ENCODE assay signal across 16 cellular contexts in genomic region chr20:37413354-37413753, GRCh38.
A peak's percentile ranks its signal among the peaks of the same experiment; 100 is the strongest.
DNase-seq lines count a peak whose midpoint lies in the region; ATAC-seq, FAIRE-seq and TF ChIP-seq lines count a peak whose summit lies in the region.
"Had no signal": no experiment of that assay in that cellular context is flagged by ENCODE, and none has a peak within 500 bp of the region (broad histone marks: within the 10 kb centered on the region; RNA-seq: fewer than 3 reads in every experiment).

No MANE protein-coding gene starts in this region.

- H3K36me3 Mint-ChIP-seq in GM23338 (ENCODE audit: low read depth): no peaks in the 10 kb centered on the region

- H3K56ac ChIP-seq in H1 (replicated peaks; ENCODE audit: insufficient read length, low read depth, low read length): no peak overlapping the region

- H3K14ac ChIP-seq in H1 (ENCODE audit: insufficient read length) (no peak overlapping the region), neuronal stem cell (ENCODE audit: low read length) (no peak overlapping the region)

- H3K9me3 ChIP-seq in H1 (ENCODE audit: insufficient read depth in 2 of 2, low read depth in 1 of 2, low read length in 1 of 2) (no peaks in the 10 kb centered on the region), neuronal stem cell (replicated peaks in 1 of 2; ENCODE audit: control insufficient read depth in 2 of 2, insufficient read depth in 1 of 2, low read depth in 1 of 2, low read length in 2 of 2) (no peaks in the 10 kb centered on the region)
- H3K9me3 ChIP-seq: Caco-2, SJSA1 had no signal

- H3K27ac ChIP-seq in GM23338 (ENCODE audit: low read depth) (no peak overlapping the region), H1 (ENCODE audit: low read depth, low read length) (no peak overlapping the region), neuronal stem cell (replicated peaks; ENCODE audit: low read length) (no peak overlapping the region)
- H3K27ac ChIP-seq: SJSA1 had no signal

- H3K4me1 Mint-ChIP-seq in GM23338: peaks cover 32% of the 10 kb centered on the region

- H4K8ac ChIP-seq in H1 (ENCODE audit: extremely low read depth, insufficient read depth, low read length) (no peak overlapping the region), neuronal stem cell (ENCODE audit: low read depth, low read length) (no peak overlapping the region)

- H3K4me1 ChIP-seq in GM23338 (ENCODE audit: insufficient read depth): peaks cover 49% of the 10 kb centered on the region
- peaks cover 8 to 49% (median 32%) of the 10 kb centered on the region in 4 experiments for H3K4me1 ChIP-seq in H1 (replicated peaks in 1 of 4; ENCODE audit: control insufficient read depth in 3 of 4, insufficient read depth in 4 of 4, low read length in 3 of 4)
- peaks cover 52 to 81% of the 10 kb centered on the region in 2 donors for H3K4me1 ChIP-seq in neuronal stem cell (ENCODE audit: control insufficient read depth in 2 of 2, insufficient read depth in 1 of 2, low read depth in 1 of 2, low read length in 2 of 2)

- no peaks in the 10 kb centered on the region for H3K36me3 ChIP-seq in GM23338 (ENCODE audit: insufficient read depth)
- H3K36me3 ChIP-seq in H1 (ENCODE audit: control insufficient read depth in 2 of 4, insufficient read depth in 4 of 4, low read length in 3 of 4): no peaks in the 10 kb centered on the region
- H3K36me3 ChIP-seq in neuronal stem cell (replicated peaks in 1 of 2; ENCODE audit: control insufficient read depth in 2 of 2, insufficient read depth in 2 of 2, low read length in 2 of 2): no peaks in the 10 kb centered on the region
- H3K36me3 ChIP-seq: SJSA1 had no signal

- H3K9ac ChIP-seq in H1 (replicated peaks in 1 of 4; ENCODE audit: extremely low read depth in 1 of 4, low read depth in 3 of 4, low read length in 3 of 4) (no peak overlapping the region), neuronal stem cell (ENCODE audit: low read depth, low read length, poor library complexity) (peak overlapping the region; percentile 9)

- H3K4me2 ChIP-seq in GM23338 (peak overlapping the region; percentile 73), H1 (ENCODE audit: insufficient read depth in 1 of 2, low read depth in 2 of 2, low read length in 2 of 2) (peak overlapping the region; percentile 41 to 77; a peak in 3 of 4 replicates), neuronal stem cell (ENCODE audit: insufficient read depth, low read length, poor library complexity, severe bottlenecking) (no peak overlapping the region)

- CTCF ChIA-PET in H1 (lab: Charles Lee; ENCODE audit: partially characterized antibody): interaction anchor here (0.6 to 2.0 kb wide), 7 partner anchors 10 to 142 kb away, joined by 3 to 9 read pairs (median 4); no protein-coding TSS in a partner anchor

- no peaks in the 10 kb centered on the region for H4K20me1 ChIP-seq in GM23338 (replicated peaks; ENCODE audit: insufficient read depth)
- H4K20me1 ChIP-seq in H1 (replicated peaks in 1 of 2; ENCODE audit: control insufficient read depth in 1 of 2, insufficient read depth in 2 of 2, low read length in 2 of 2): peaks cover 0 to 2% of the 10 kb centered on the region in 2 experiments

- no peak overlapping the region for H3K27ac Mint-ChIP-seq in GM23338
- H3K27ac Mint-ChIP-seq: CD4-positive, alpha-beta T cell; HFFc6 had no signal

- H3K23ac ChIP-seq in H1 (ENCODE audit: insufficient read length) (no peak overlapping the region), neuronal stem cell (ENCODE audit: low read depth, low read length, poor library complexity) (no peak overlapping the region)

- ATAC-seq in GM23338 (peak; percentile 9), HG03565 (IDR thresholded peaks at IDR 0.05; ENCODE audit: unreplicated experiment) (no peak)

- H3K4me3 ChIP-seq in GM23338: no peak overlapping the region
- H3K4me3 ChIP-seq in H1 (ENCODE audit: extremely low read depth in 1 of 4, insufficient read depth in 2 of 4, low read depth in 3 of 4, low read length in 4 of 4): no peak overlapping the region; a peak in 1 of 8 replicates
- no peak overlapping the region for H3K4me3 ChIP-seq in neuronal stem cell (ENCODE audit: low read length in 2 of 2)
- H3K4me3 ChIP-seq: SJSA1 had no signal

- H2AK5ac ChIP-seq in H1 (ENCODE audit: low read depth, low read length) (no peak overlapping the region), neuronal stem cell (ENCODE audit: low read depth, low read length) (peak overlapping the region; percentile 81)

- no peak for FAIRE-seq in H1 (lab: Jason Lieb, UNC)
- FAIRE-seq in H54 (lab: Jason Lieb, UNC): no peak

- H3K18ac ChIP-seq in H1 (ENCODE audit: extremely low read depth, low read length) (no peak overlapping the region; the same call in 1 of the 2 replicates), neuronal stem cell (ENCODE audit: low read length) (peak overlapping the region; percentile 88)

- peaks cover 21% of the 10 kb centered on the region for H3K27me3 Mint-ChIP-seq in GM23338 (ENCODE audit: insufficient read depth, low read depth, poor library complexity)

- 50% methylated on average over 6 of the region's 9 CpGs; no CpG with 5 or more reads in 1 of the 2 experiments for WGBS in H1 (ENCODE audit: extremely low coverage in 1 of 2, insufficient coverage in 1 of 2, insufficient read length in 1 of 2, insufficient replicate concordance in 2 of 2, low coverage in 1 of 2, low lambda C conversion rate in 2 of 2, missing lambda C conversion rate in 1 of 2), 2 experiments
- no CpG with 5 or more reads among the region's 9 CpGs for WGBS in neuronal stem cell (ENCODE audit: extremely low coverage in 2 of 2, insufficient read length in 2 of 2, insufficient replicate concordance in 1 of 2), 2 donors

- H3K9me3 Mint-ChIP-seq in GM23338: no peaks in the 10 kb centered on the region
- H3K9me3 Mint-ChIP-seq: CD4-positive, alpha-beta T cell; HFFc6 had no signal

- H4K5ac ChIP-seq in H1 (ENCODE audit: insufficient read length, low read depth, low read length): no peak overlapping the region

- peaks cover 6% of the 10 kb centered on the region for H3K23me2 ChIP-seq in H1 (ENCODE audit: low read depth, low read length)

- H3K4ac ChIP-seq in H1 (replicated peaks; ENCODE audit: insufficient read length, low read depth, low read length): no peak overlapping the region
- no peak overlapping the region for H3K4ac ChIP-seq in neuronal stem cell (ENCODE audit: low read length)

- POLR2A ChIA-PET in H1 (lab: Charles Lee; ENCODE audit: partially characterized antibody): interaction anchor here (0.6 to 2.7 kb wide), 8 partner anchors 9 to 127 kb away, joined by 3 to 13 read pairs (median 4); no protein-coding TSS in a partner anchor

- H4K91ac ChIP-seq in H1 (replicated peaks; ENCODE audit: insufficient read length, low read length) (no peak overlapping the region), neuronal stem cell (ENCODE audit: low read depth, low read length, poor library complexity) (peak overlapping the region; percentile 10)

- H2BK5ac ChIP-seq in H1 (ENCODE audit: low read depth, low read length): no peak overlapping the region
- H2BK5ac ChIP-seq in neuronal stem cell (ENCODE audit: low read length): no peak overlapping the region

- TF ChIP-seq RAD21 in H1 (IDR thresholded peaks at IDR 0.05 in 1 of 2, conservative IDR thresholded peaks at IDR 0.05 in 1 of 2; ENCODE audit: low read depth in 2 of 2, low read length in 2 of 2): no peak

- TF ChIP-seq EP300 in H1 (IDR thresholded peaks at IDR 0.05; ENCODE audit: borderline replicate concordance in 1 of 2, low read depth in 2 of 2, low read length in 2 of 2): no peak

- peaks cover 7% of the 10 kb centered on the region; the same call in 1 of the 2 replicates for H3F3A ChIP-seq in GM23338 (replicated peaks; ENCODE audit: low read depth)

- TF ChIP-seq POLR2A in H1 (IDR thresholded peaks at IDR 0.05; ENCODE audit: control extremely low read depth in 1 of 2, low read depth in 2 of 2, low read length in 2 of 2): no peak
- no peak for TF ChIP-seq POLR2A in H54 (IDR thresholded peaks at IDR 0.05; ENCODE audit: low read depth, low read length)

- H3K27me3 ChIP-seq in GM23338 (ENCODE audit: insufficient read depth) (peaks cover 6% of the 10 kb centered on the region; the same call in 1 of the 2 replicates), H1 (replicated peaks in 1 of 4; ENCODE audit: control insufficient read depth in 3 of 4, extremely low read depth in 1 of 4, insufficient read depth in 3 of 4, low read length in 3 of 4) (peaks cover 0 to 22% (median 14%) of the 10 kb centered on the region in 4 experiments; a peak in 4 of 7 replicates), neuronal stem cell (ENCODE audit: control insufficient read depth in 3 of 3, insufficient read depth in 3 of 3, low read depth in 1 of 3, low read length in 3 of 3) (peaks cover 0 to 4% (median 0%) of the 10 kb centered on the region in 3 experiments)

- no peak overlapping the region; the same call in 2 of the 3 replicates for H3K4me3 Mint-ChIP-seq in GM23338
- H3K4me3 Mint-ChIP-seq: CD4-positive, alpha-beta T cell; HFFc6 had no signal

- no peak for TF ChIP-seq CTCF in GM23338 (conservative IDR thresholded peaks at IDR 0.05; ENCODE audit: low read depth in 2 of 2)
- no peak for TF ChIP-seq CTCF in H1 (IDR thresholded peaks at IDR 0.05; ENCODE audit: control extremely low read depth in 1 of 3, insufficient read depth in 1 of 3, low read depth in 1 of 3, low read length in 3 of 3)

- H3K79me1 ChIP-seq in H1 (ENCODE audit: low read depth, low read length) (no peaks in the 10 kb centered on the region; the same call in 1 of the 2 replicates), neuronal stem cell (ENCODE audit: low read depth, low read length) (no peaks in the 10 kb centered on the region)

- DNase-seq in NCI-H1417 (lab: John Stamatoyannopoulos, UW) (peak in 2 of 3 experiments; percentile 60 to 76), NCI-H1417 treated with DMSO at 0.1 percent for 48 hours (lab: John Stamatoyannopoulos, UW) (no peak), GM23338 (ENCODE audit: low spot score) (peak; percentile 47), H1 (ENCODE audit: low read depth in 1 of 2, low spot score in 2 of 2) (no peak), neuronal stem cell (ENCODE audit: low spot score) (no peak), H54 (ENCODE audit: insufficient read length, low spot score) (no peak), ureter (ENCODE audit: low spot score) (no peak)
- DNase-seq: 8988T; Caco-2; CD4-positive, alpha-beta T cell; GF-D8; HFFc6; MM.1S; NCI-H2081 had no signal

- no peak overlapping the region for H2BK12ac ChIP-seq in H1 (ENCODE audit: low read depth, low read length)
- no peak overlapping the region for H2BK12ac ChIP-seq in neuronal stem cell (ENCODE audit: low read length)

- H3K9me2 ChIP-seq in GM23338 (ENCODE audit: insufficient read depth): no peaks in the 10 kb centered on the region

- H3K79me2 ChIP-seq in GM23338 (replicated peaks; ENCODE audit: insufficient read depth) (no peaks in the 10 kb centered on the region), H1 (ENCODE audit: control insufficient read depth in 1 of 2, insufficient read depth in 2 of 2, low read length in 2 of 2) (no peaks in the 10 kb centered on the region)

- H2BK15ac ChIP-seq in H1 (ENCODE audit: low read length) (peak overlapping the region; percentile 65; the same call in 1 of the 2 replicates), neuronal stem cell (ENCODE audit: low read length) (peak overlapping the region; percentile 8)

- peak overlapping the region; percentile 66; the same call in 1 of the 2 replicates for H2AFZ ChIP-seq in GM23338
- no peak overlapping the region for H2AFZ ChIP-seq in H1 (ENCODE audit: low read length)
- H2AFZ ChIP-seq in neuronal stem cell (ENCODE audit: low read length): no peak overlapping the region

- H2BK20ac ChIP-seq in H1 (ENCODE audit: low read length): peak overlapping the region; percentile 83; the same call in 1 of the 2 replicates

- no peak overlapping the region for H2BK120ac ChIP-seq in H1 (replicated peaks; ENCODE audit: low read depth, low read length)
- peak overlapping the region; percentile 63 for H2BK120ac ChIP-seq in neuronal stem cell (ENCODE audit: low read depth, low read length)

Comparison
In these comparisons a context has a peak if more than half of its experiments do, and no peak if none do; other contexts are left out.
1. DNase-seq: peak in NCI-H1417 (2 of 3) and GM23338 (single experiment); none in NCI-H1417 treated with DMSO at 0.1 percent for 48 hours (single experiment), H1 (0 of 2), neuronal stem cell (single experiment), H54 (single experiment) and ureter (single experiment).